Comparison of ENCODE assay signal across 8 cellular contexts in the genomic region with DNA sequence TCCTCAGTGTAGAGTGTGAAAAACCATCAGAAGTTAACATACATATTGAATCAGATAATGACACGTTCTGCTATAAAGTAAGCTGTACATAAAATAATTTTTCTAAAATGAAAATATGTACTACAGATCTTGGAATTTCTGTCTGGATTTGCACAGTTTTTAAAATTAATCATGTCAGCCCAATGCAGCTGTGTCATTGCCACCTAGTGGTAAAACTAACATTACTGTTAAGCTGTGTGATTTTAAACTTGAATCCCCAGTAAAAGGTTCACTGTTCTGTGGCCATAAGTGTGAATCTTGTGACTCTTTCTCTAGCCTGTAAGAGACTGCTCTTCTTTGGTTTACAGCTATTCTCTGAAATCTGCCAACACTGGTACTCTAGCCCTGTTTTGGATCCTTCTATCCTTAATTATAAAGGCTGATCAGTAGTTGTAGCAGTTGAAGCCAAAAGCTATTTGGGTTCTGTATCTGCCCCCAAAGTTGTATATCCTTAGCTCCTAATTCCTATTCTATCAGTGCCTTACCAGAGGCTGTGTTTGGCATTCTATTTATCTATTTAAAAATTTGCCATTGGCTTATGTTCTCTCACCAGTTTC. TPM values are rescaled to one million over a fixed set of nuclear protein-coding genes. Genes with fewer than 3 reads are reported as not detected.
DNase-seq lines count a peak whose midpoint lies in the region; ATAC-seq and TF ChIP-seq lines count a peak whose summit lies in the region.

No MANE protein-coding gene starts in this region.

- H3K36me3 ChIP-seq in hepatocyte (replicated peaks; ENCODE audit: insufficient read depth, low read depth): no peaks in the 10 kb centered on the region
- no peaks in the 10 kb centered on the region for H3K36me3 ChIP-seq in thyroid gland

- no peak overlapping the region for H3K27ac ChIP-seq in VCaP
- no peak overlapping the region for H3K27ac ChIP-seq in hepatocyte
- H3K27ac ChIP-seq in thyroid gland: no peak overlapping the region

- no peak overlapping the region for H2AFZ ChIP-seq in hepatocyte

- H3K9me3 ChIP-seq in hepatocyte (ENCODE audit: low read depth) (no peaks in the 10 kb centered on the region), thyroid gland (no peaks in the 10 kb centered on the region)

- WGBS in hepatocyte (ENCODE audit: low lambda C conversion rate, missing lambda C conversion rate): 22% methylated on average over 1 of the region's 1 CpG
- 9 to 18% methylated on average over 1 of the region's 1 CpG for WGBS in thyroid gland, 2 donors

- DNase-seq in NCI-H82 (lab: John Stamatoyannopoulos, UW): peak; percentile 54
- DNase-seq in NCI-H82 treated with DMSO at 0.1 percent for 48 hours (lab: John Stamatoyannopoulos, UW; ENCODE audit: unreplicated experiment): no peak
- DNase-seq in hepatocyte (ENCODE audit: low spot score): peak; percentile 53
- DNase-seq in thyroid gland: no peak
- DNase-seq in activated effector memory CD4-positive, alpha-beta T cell treated with anti-CD3 and anti-CD28 coated beads, Interleukin-2, amount 50 U/mL, for 16 hours: no peak

- H3K27me3 ChIP-seq in hepatocyte: no peaks in the 10 kb centered on the region
- no peaks in the 10 kb centered on the region for H3K27me3 ChIP-seq in thyroid gland

- H3K9me2 ChIP-seq in hepatocyte (replicated peaks; ENCODE audit: insufficient read depth): no peaks in the 10 kb centered on the region

- peaks cover 25% of the 10 kb centered on the region for H3K79me2 ChIP-seq in hepatocyte

- TF ChIP-seq CTCF in LNCAP (IDR thresholded peaks at IDR 0.05): peak; percentile 76
- peak; percentile 93 for TF ChIP-seq CTCF in VCaP (conservative IDR thresholded peaks at IDR 0.05)
- TF ChIP-seq CTCF in hepatocyte (IDR thresholded peaks at IDR 0.05; ENCODE audit: poor library complexity): peak; percentile 75
- TF ChIP-seq CTCF in thyroid gland (IDR thresholded peaks at IDR 0.05): peak; percentile 30 to 78 (median 55)

- H3K4me1 ChIP-seq in hepatocyte (ENCODE audit: insufficient read depth) (peaks cover 7% of the 10 kb centered on the region), thyroid gland (peaks cover 8% of the 10 kb centered on the region in 2 donors)

- no peaks in the 10 kb centered on the region for H4K20me1 ChIP-seq in hepatocyte (ENCODE audit: insufficient read depth, poor library complexity, severe bottlenecking)

- no peak overlapping the region for H3K4me3 ChIP-seq in hepatocyte
- no peak overlapping the region for H3K4me3 ChIP-seq in thyroid gland (replicated peaks in 1 of 3)

- intact Hi-C loops in thyroid gland (cut with DNase I): loop anchor here (5.0 kb wide), 1 partner anchor 557 kb away; no protein-coding TSS in a partner anchor

- ATAC-seq in HG03432 (IDR thresholded peaks at IDR 0.05; ENCODE audit: unreplicated experiment): no peak

- no peak overlapping the region for H3K4me2 ChIP-seq in hepatocyte

- no peak for TF ChIP-seq POLR2A in thyroid gland (IDR thresholded peaks at IDR 0.05)

RNA-seq across cellular contexts. Expression of a gene that starts 4.0 kb away (rescaled TPM):
- total RNA-seq in hepatocyte (8.4 and 9.5 TPM in 2 replicates), thyroid gland (10 to 100 TPM in 2 of 4 donors, 1 to 10 TPM in 2; 9.4 to 11.6 (median 10.4) TPM)
- polyA plus RNA-seq in hepatocyte: 5.4 and 5.5 TPM in 2 replicates

RNA-seq across cellular contexts. Expression of a gene that starts 4.1 kb away (rescaled TPM):
- total RNA-seq in hepatocyte (15.4 and 16.3 TPM in 2 replicates), thyroid gland (10 to 100 TPM; 24.8 to 44.9 (median 28.8) TPM)
- polyA plus RNA-seq in hepatocyte: 12.7 and 15.4 TPM in 2 replicates

RNA-seq across cellular contexts. Expression of a gene that starts 50.9 kb away (rescaled TPM):
- total RNA-seq in hepatocyte (14.0 and 15.3 TPM in 2 replicates), thyroid gland (10 to 100 TPM; 19.0 to 36.4 (median 31.4) TPM)
- polyA plus RNA-seq in hepatocyte: 4.7 and 5.8 TPM in 2 replicates

Comparison
In these comparisons a context has a peak if more than half of its experiments do, and no peak if none do; other contexts are left out.
1. DNase-seq: peak in NCI-H82 (single experiment) and hepatocyte (single experiment); none in NCI-H82 treated with DMSO at 0.1 percent for 48 hours (single experiment), thyroid gland (0 of 2) and activated effector memory CD4-positive, alpha-beta T cell treated with anti-CD3 and anti-CD28 coated beads, Interleukin-2, amount 50 U/mL, for 16 hours (single experiment).
2. Peak in every context shown above with its lines, with median percentiles within 50 percentile points of each other: CTCF ChIP-seq.